In the genomic region with DNA sequence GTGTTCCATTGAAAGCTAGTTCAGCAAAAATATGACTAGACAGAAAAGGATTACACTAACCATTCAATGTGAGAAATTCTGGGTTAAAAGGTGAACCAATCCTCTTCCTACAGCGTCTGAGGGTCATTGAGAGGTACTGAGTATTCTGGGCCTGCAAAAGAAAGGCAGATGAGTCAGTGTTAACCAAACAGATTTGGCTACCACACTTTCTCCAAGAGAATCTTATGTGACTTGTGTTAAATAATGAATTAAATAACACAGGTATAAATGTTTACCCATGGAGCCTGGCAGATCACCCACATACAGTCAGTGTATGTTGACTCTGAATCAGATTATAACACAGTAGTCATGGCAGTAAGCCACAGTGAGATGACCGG, we compare ENCODE assay signal across 28 cellular contexts.
DNase-seq lines count a peak whose midpoint lies in the region; ATAC-seq and TF ChIP-seq lines count a peak whose summit lies in the region.
"Had no signal": no experiment of that assay in that cellular context is flagged by ENCODE, and none has a peak within 500 bp of the region (broad histone marks: within the 10 kb centered on the region; RNA-seq: fewer than 3 reads in every experiment).

No MANE protein-coding gene starts in this region.

- no peaks in the 10 kb centered on the region for H4K20me1 ChIP-seq in osteoblast (ENCODE audit: insufficient read depth, low read length)

- H3K36me3 Mint-ChIP-seq in activated T-cell treated with anti-CD3 and anti-CD28 coated beads, Interleukin-2, amount 50 U/mL, for 24 hours (ENCODE audit: low read depth), result no peaks in the 10 kb centered on the region
- H3K36me3 Mint-ChIP-seq: activated naive CD4-positive, alpha-beta T cell treated with anti-CD3 and anti-CD28 coated beads, Interleukin-2, amount 50 U/mL, for 72 hours; CD8-positive, alpha-beta T cell had no signal

- H3K4me2 ChIP-seq in osteoblast (ENCODE audit: insufficient read depth, low read length), result no peak overlapping the region

- H3K9me3 ChIP-seq in osteoblast (ENCODE audit: low read depth, low read length), result no peaks in the 10 kb centered on the region
- H3K9me3 ChIP-seq: ascending aorta, pancreas, right atrium auricular region, spleen, transverse colon had no signal

- peaks cover 60% of the 10 kb centered on the region for H3K4me1 ChIP-seq in osteoblast (ENCODE audit: insufficient read depth, low read length)
- H3K4me1 ChIP-seq: pancreas had no signal

- peaks cover 76% of the 10 kb centered on the region for H3K4me1 Mint-ChIP-seq in activated T-cell treated with anti-CD3 and anti-CD28 coated beads, Interleukin-2, amount 50 U/mL, for 24 hours (ENCODE audit: low read depth)

- H3K27me3 ChIP-seq in osteoblast (ENCODE audit: insufficient read depth, low read length), result no peaks in the 10 kb centered on the region
- H3K27me3 ChIP-seq: ascending aorta, pancreas, right atrium auricular region, transverse colon had no signal

- H2AFZ ChIP-seq in osteoblast (ENCODE audit: low read length), result no peak overlapping the region

- DNase-seq in activated T-cell treated with anti-CD3 and anti-CD28 coated beads, Interleukin-2, amount 50 U/mL, for 24 hours, result no peak
- no peak for DNase-seq in activated T-cell treated with anti-CD3 and anti-CD28 coated beads for 4 hours
- peak; percentile 31 for DNase-seq in RPMI7951 (ENCODE audit: low read depth)
- DNase-seq in epithelial cell of prostate (ENCODE audit: low read depth, low spot score), result peak; percentile 56
- DNase-seq in osteoblast (ENCODE audit: insufficient read length, low spot score, missing footprints), result no peak
- DNase-seq in foreskin melanocyte, result no peak
- DNase-seq: AML-193; CD8-positive, alpha-beta T cell; cerebellar nuclear complex; DMS 273 treated with DMSO at 0.1 percent for 48 hours; EL; kidney; NCI-H1417 treated with DMSO at 0.1 percent for 48 hours; NCI-H2081 treated with DMSO at 0.1 percent for 48 hours; NCI-H345; NCI-H748 treated with DMSO at 0.1 percent for 48 hours; pancreas; spleen; transverse colon had no signal

- no peaks in the 10 kb centered on the region for H3K79me2 ChIP-seq in osteoblast (ENCODE audit: insufficient read depth, low read length)

- H3K27ac Mint-ChIP-seq in activated T-cell treated with anti-CD3 and anti-CD28 coated beads, Interleukin-2, amount 50 U/mL, for 24 hours, result peak overlapping the region; percentile 89
- H3K27ac Mint-ChIP-seq: activated T-helper 1 cell treated with anti-CD3 and anti-CD28 coated beads, Interleukin-12 subunit alpha, Interleukin-12 subunit beta, Interleukin-2, Interleukin-4 antibody, amounts not matched to agents 30 ng/mL and 10 ng/mL and 1 ng/mL, durations not matched to agents 14 hours and 24 hours and 36 hours; CD8-positive, alpha-beta T cell had no signal

- H3K4me3 ChIP-seq in osteoblast (ENCODE audit: insufficient read depth, low read length), result no peak overlapping the region
- H3K4me3 ChIP-seq: ascending aorta, K562, pancreas, right atrium auricular region, SK-N-MC, spleen, transverse colon had no signal

- H3K36me3 ChIP-seq in osteoblast (ENCODE audit: insufficient read depth, low read length), result no peaks in the 10 kb centered on the region
- H3K36me3 ChIP-seq: ascending aorta, pancreas, right atrium auricular region, spleen, transverse colon had no signal

- H3K9me3 Mint-ChIP-seq in activated T-cell treated with anti-CD3 and anti-CD28 coated beads, Interleukin-2, amount 50 U/mL, for 24 hours, result no peaks in the 10 kb centered on the region
- H3K9me3 Mint-ChIP-seq: activated naive CD4-positive, alpha-beta T cell treated with anti-CD3 and anti-CD28 coated beads, Interleukin-2, amount 50 U/mL, for 72 hours; activated T-helper 1 cell treated with anti-CD3 and anti-CD28 coated beads, Interleukin-12 subunit alpha, Interleukin-12 subunit beta, Interleukin-2, Interleukin-4 antibody, amounts not matched to agents 30 ng/mL and 10 ng/mL and 1 ng/mL, durations not matched to agents 14 hours and 24 hours and 36 hours; CD8-positive, alpha-beta T cell had no signal

- no peaks in the 10 kb centered on the region for H3K27me3 Mint-ChIP-seq in activated T-cell treated with anti-CD3 and anti-CD28 coated beads, Interleukin-2, amount 50 U/mL, for 24 hours

- ATAC-seq in GM18909 (IDR thresholded peaks at IDR 0.05; ENCODE audit: poor library complexity, unreplicated experiment) (no peak), esophagus mucosa (no peak)
- ATAC-seq: CD8-positive, alpha-beta T cell; pancreas had no signal

- H3K4me3 Mint-ChIP-seq in activated T-cell treated with anti-CD3 and anti-CD28 coated beads, Interleukin-2, amount 50 U/mL, for 24 hours, result no peak overlapping the region
- H3K4me3 Mint-ChIP-seq: activated T-helper 1 cell treated with anti-CD3 and anti-CD28 coated beads, Interleukin-12 subunit alpha, Interleukin-12 subunit beta, Interleukin-2, Interleukin-4 antibody, amounts not matched to agents 30 ng/mL and 10 ng/mL and 1 ng/mL, durations not matched to agents 14 hours and 24 hours and 36 hours; CD8-positive, alpha-beta T cell had no signal

- no peak for TF ChIP-seq CTCF in osteoblast (IDR thresholded peaks at IDR 0.05; ENCODE audit: extremely low read depth, low read depth, low read length)

- H3K27ac ChIP-seq in epithelial cell of prostate (no peak overlapping the region), osteoblast (ENCODE audit: low read depth, low read length) (peak overlapping the region; percentile 81)
- H3K27ac ChIP-seq: ascending aorta, right atrium auricular region, RWPE1, SK-N-MC had no signal

Comparison
In these comparisons a context has a peak if more than half of its experiments do, and no peak if none do; other contexts are left out.
1. DNase-seq: peak in RPMI7951 (single experiment) and epithelial cell of prostate (single experiment); none in activated T-cell treated with anti-CD3 and anti-CD28 coated beads, Interleukin-2, amount 50 U/mL, for 24 hours (single experiment), activated T-cell treated with anti-CD3 and anti-CD28 coated beads for 4 hours (single experiment), osteoblast (single experiment) and foreskin melanocyte (single experiment).